ENCODE assay signal across 8 cellular contexts in genomic region chr1:213742992-213743391, GRCh38.
"Had no signal": no experiment of that assay in that cellular context is flagged by ENCODE, and none has a peak within 500 bp of the region (broad histone marks: within the 10 kb centered on the region; RNA-seq: fewer than 3 reads in every experiment).

No MANE protein-coding gene starts in this region.

- H3K9me3 ChIP-seq: HAP-1 had no signal

- FAIRE-seq: HTR-8/SVneo had no signal

- H2AFZ ChIP-seq: GM23248 had no signal

- H3K36me3 ChIP-seq: HAP-1 had no signal

- H3K4me1 ChIP-seq: HAP-1 had no signal

- DNase-seq: GM23248, GOT3, H7, IMR-90, KBM-7 had no signal

- H3K4me3 ChIP-seq: GM23248, HAP-1 had no signal

- H3K27ac ChIP-seq: GM23248 had no signal

- ATAC-seq: HCT116 had no signal

- H3K9ac ChIP-seq: GM23248 had no signal
